13 cellular contexts compared by ENCODE assay signal in genomic region chr20:58906111-58906510, GRCh38. TPM values are rescaled to one million over a fixed set of nuclear protein-coding genes. Genes with fewer than 3 reads are reported as not detected.
DNase-seq lines count a peak whose midpoint lies in the region; ATAC-seq and TF ChIP-seq lines count a peak whose summit lies in the region.
"Had no signal": no experiment of that assay in that cellular context is flagged by ENCODE, and none has a peak within 500 bp of the region (broad histone marks: within the 10 kb centered on the region; RNA-seq: fewer than 3 reads in every experiment).

No MANE protein-coding gene starts in this region.

- peaks cover 61% of the 10 kb centered on the region for H3K36me3 ChIP-seq in left ventricle myocardium inferior

- no peak for ATAC-seq in left cardiac atrium
- ATAC-seq in HG03439 (IDR thresholded peaks at IDR 0.05; ENCODE audit: unreplicated experiment) = no peak

- TF ChIP-seq CTCF in left ventricle myocardium inferior (IDR thresholded peaks at IDR 0.05; ENCODE audit: borderline replicate concordance) (no peak), VCaP (conservative IDR thresholded peaks at IDR 0.05) (no peak), mesothelial cell of epicardium (IDR thresholded peaks at IDR 0.05; ENCODE audit: unreplicated experiment) (no peak)

- H3K27ac Mint-ChIP-seq in mesothelial cell of epicardium = peak overlapping the region; percentile 80

- H3K4me3 ChIP-seq in left ventricle myocardium inferior = no peak overlapping the region

- H3K27ac ChIP-seq in left ventricle myocardium inferior (replicated peaks) = peak overlapping the region; percentile 89
- peak overlapping the region; percentile 61 for H3K27ac ChIP-seq in VCaP

- H3K27me3 ChIP-seq in left ventricle myocardium inferior (ENCODE audit: low read depth) = no peaks in the 10 kb centered on the region

- peaks cover 54% of the 10 kb centered on the region for H3K36me3 Mint-ChIP-seq in mesothelial cell of epicardium

- peaks cover 29% of the 10 kb centered on the region for H3K4me1 Mint-ChIP-seq in mesothelial cell of epicardium

- peaks cover 80% of the 10 kb centered on the region for H3K4me1 ChIP-seq in left ventricle myocardium inferior

- no peak for DNase-seq in left ventricle myocardium inferior
- no peak for DNase-seq in left cardiac atrium
- no peak for DNase-seq in mesothelial cell of epicardium (ENCODE audit: low spot score in 2 of 2, unreplicated experiment in 2 of 2)
- DNase-seq in putamen (ENCODE audit: low spot score) = no peak
- DNase-seq in activated CD4-positive, alpha-beta T cell treated with anti-CD3 and anti-CD28 coated beads, Interleukin-2, amount 50 U/mL, for 48 hours = no peak
- no peak for DNase-seq in NOMO-1 treated with dmso at 0.1 percent for 144 hours (lab: John Stamatoyannopoulos, UW; ENCODE audit: unreplicated experiment)
- DNase-seq: activated CD4-positive, alpha-beta T cell treated with anti-CD3 and anti-CD28 coated beads, Interleukin-2, amount 50 U/mL, for 4 hours; activated naive CD8-positive, alpha-beta T cell treated with anti-CD3 and anti-CD28 coated beads, Interleukin-2, amount 10 ng/mL, durations not matched to agents 7 days and 5 days; NCI-H1417; stimulated activated CD4-positive, alpha-beta T cell treated with anti-CD3 and anti-CD28 coated beads, Interleukin-12 subunit alpha, Interleukin-12 subunit beta, amount 100 ng/mL, for 4 hours; trophoblast cell had no signal

- H3K27me3 Mint-ChIP-seq in mesothelial cell of epicardium (ENCODE audit: low read depth) = no peaks in the 10 kb centered on the region
- H3K27me3 Mint-ChIP-seq: activated naive CD8-positive, alpha-beta T cell treated with anti-CD3 and anti-CD28 coated beads, Interleukin-2, amount 10 ng/mL, durations not matched to agents 7 days and 5 days had no signal

- no peak overlapping the region for H3K4me3 Mint-ChIP-seq in mesothelial cell of epicardium

- no peaks in the 10 kb centered on the region for H3K9me3 ChIP-seq in left ventricle myocardium inferior (replicated peaks)

- intact Hi-C loops in left ventricle myocardium inferior (cut with micrococcal nuclease) (loop anchor here (10.0 kb wide), 1 partner anchor 79 kb away; the partner anchor contains the start of gene NELFCD), left cardiac atrium (cut with DNase I) (no loop called here)

- H3K9me3 Mint-ChIP-seq in mesothelial cell of epicardium = no peaks in the 10 kb centered on the region
- H3K9me3 Mint-ChIP-seq: activated naive CD8-positive, alpha-beta T cell treated with anti-CD3 and anti-CD28 coated beads, Interleukin-2, amount 10 ng/mL, durations not matched to agents 7 days and 5 days had no signal

RNA-seq across cellular contexts. Expression of gene GNAS, which starts 53.6 kb away (rescaled TPM):
- total RNA-seq in left ventricle myocardium inferior = 1,444 TPM
- total RNA-seq in left cardiac atrium = 1,000 to 10,000 TPM; 1,020 to 1,609 TPM
- total RNA-seq in mesothelial cell of epicardium = 1,218 to 1,240 TPM (median 1,226 TPM) in 3 replicates

RNA-seq across cellular contexts. Expression of gene GNAS-AS1, which starts 55.4 kb away (rescaled TPM):
- total RNA-seq in left ventricle myocardium inferior (0.25 TPM), left cardiac atrium (under 1 TPM; 0.37 to 0.80 TPM), mesothelial cell of epicardium (5.8 to 6.3 TPM (median 5.9 TPM) in 3 replicates)
